ENCODE assay signal across 1 cellular context in the genomic region with DNA sequence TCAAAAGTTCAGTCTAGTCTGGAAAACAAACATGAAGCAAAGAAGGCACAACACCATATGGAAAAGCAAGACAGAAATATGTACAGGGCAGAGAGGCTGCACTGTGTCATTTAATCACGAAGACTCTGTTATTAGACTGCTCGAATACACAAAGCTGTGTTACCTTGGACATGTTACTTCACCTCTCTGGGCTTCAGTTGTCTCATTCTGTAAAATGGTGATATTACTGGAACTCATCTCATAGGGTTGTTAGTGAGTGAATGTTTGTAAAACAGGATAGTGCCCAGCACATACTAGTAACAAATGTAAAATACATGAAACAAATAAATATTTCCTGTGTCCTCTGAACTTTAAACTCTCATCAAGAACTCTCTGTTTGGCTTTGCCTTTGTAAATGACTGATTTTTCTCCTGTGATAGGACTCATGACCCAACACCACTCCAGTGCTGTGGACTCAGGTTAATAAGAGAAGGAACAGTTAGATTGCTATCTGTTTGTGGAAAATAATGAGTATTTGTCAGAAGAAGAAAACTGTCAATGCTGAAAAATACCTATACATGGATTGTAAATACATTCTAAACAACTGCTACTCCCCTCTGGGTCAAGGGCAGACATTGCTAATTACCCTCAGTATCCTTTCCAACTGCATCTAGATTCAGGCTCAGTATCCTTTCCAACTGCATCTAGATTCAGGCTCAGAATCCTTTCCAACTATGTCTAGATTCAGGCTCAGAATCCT.
TF ChIP-seq lines count a peak whose summit lies in the region.

No MANE protein-coding gene starts in this region.

TF ChIP-seq in HepG2, 621 proteins besides CTCF, POLR2A, EP300 and RAD21 (continued from another document and continues in another):
- TF ChIP-seq, protein P1, sequence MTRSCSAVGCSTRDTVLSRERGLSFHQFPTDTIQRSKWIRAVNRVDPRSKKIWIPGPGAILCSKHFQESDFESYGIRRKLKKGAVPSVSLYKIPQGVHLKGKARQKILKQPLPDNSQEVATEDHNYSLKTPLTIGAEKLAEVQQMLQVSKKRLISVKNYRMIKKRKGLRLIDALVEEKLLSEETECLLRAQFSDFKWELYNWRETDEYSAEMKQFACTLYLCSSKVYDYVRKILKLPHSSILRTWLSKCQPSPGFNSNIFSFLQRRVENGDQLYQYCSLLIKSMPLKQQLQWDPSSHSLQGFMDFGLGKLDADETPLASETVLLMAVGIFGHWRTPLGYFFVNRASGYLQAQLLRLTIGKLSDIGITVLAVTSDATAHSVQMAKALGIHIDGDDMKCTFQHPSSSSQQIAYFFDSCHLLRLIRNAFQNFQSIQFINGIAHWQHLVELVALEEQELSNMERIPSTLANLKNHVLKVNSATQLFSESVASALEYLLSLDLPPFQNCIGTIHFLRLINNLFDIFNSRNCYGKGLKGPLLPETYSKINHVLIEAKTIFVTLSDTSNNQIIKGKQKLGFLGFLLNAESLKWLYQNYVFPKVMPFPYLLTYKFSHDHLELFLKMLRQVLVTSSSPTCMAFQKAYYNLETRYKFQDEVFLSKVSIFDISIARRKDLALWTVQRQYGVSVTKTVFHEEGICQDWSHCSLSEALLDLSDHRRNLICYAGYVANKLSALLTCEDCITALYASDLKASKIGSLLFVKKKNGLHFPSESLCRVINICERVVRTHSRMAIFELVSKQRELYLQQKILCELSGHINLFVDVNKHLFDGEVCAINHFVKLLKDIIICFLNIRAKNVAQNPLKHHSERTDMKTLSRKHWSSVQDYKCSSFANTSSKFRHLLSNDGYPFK (CRISPR knock-in tag; IDR thresholded peaks at IDR 0.05; ENCODE audit: borderline replicate concordance): no peak
- TF ChIP-seq HNF4A (CRISPR knock-in tag; IDR thresholded peaks at IDR 0.05): peak; percentile 62
- TF ChIP-seq SMC3 (IDR thresholded peaks at IDR 0.05; ENCODE audit: low read length): no peak
- TF ChIP-seq, protein P2, sequence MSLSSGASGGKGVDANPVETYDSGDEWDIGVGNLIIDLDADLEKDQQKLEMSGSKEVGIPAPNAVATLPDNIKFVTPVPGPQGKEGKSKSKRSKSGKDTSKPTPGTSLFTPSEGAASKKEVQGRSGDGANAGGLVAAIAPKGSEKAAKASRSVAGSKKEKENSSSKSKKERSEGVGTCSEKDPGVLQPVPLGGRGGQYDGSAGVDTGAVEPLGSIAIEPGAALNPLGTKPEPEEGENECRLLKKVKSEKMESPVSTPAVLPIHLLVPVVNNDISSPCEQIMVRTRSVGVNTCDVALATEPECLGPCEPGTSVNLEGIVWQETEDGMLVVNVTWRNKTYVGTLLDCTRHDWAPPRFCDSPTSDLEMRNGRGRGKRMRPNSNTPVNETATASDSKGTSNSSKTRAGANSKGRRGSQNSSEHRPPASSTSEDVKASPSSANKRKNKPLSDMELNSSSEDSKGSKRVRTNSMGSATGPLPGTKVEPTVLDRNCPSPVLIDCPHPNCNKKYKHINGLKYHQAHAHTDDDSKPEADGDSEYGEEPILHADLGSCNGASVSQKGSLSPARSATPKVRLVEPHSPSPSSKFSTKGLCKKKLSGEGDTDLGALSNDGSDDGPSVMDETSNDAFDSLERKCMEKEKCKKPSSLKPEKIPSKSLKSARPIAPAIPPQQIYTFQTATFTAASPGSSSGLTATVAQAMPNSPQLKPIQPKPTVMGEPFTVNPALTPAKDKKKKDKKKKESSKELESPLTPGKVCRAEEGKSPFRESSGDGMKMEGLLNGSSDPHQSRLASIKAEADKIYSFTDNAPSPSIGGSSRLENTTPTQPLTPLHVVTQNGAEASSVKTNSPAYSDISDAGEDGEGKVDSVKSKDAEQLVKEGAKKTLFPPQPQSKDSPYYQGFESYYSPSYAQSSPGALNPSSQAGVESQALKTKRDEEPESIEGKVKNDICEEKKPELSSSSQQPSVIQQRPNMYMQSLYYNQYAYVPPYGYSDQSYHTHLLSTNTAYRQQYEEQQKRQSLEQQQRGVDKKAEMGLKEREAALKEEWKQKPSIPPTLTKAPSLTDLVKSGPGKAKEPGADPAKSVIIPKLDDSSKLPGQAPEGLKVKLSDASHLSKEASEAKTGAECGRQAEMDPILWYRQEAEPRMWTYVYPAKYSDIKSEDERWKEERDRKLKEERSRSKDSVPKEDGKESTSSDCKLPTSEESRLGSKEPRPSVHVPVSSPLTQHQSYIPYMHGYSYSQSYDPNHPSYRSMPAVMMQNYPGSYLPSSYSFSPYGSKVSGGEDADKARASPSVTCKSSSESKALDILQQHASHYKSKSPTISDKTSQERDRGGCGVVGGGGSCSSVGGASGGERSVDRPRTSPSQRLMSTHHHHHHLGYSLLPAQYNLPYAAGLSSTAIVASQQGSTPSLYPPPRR (CRISPR knock-in tag; IDR thresholded peaks at IDR 0.05; ENCODE audit: borderline replicate concordance): 0 out of 2 replicates have a peak, but pooled peaks have one; percentile 14
- no peak for TF ChIP-seq KLF15 (CRISPR knock-in tag; IDR thresholded peaks at IDR 0.05; ENCODE audit: borderline replicate concordance)
- peak; percentile 96 for TF ChIP-seq ZMYM3 (CRISPR knock-in tag; IDR thresholded peaks at IDR 0.05)
- peak; percentile 79 for TF ChIP-seq KDM1A (CRISPR knock-in tag; IDR thresholded peaks at IDR 0.05)
- TF ChIP-seq FOXA3 (CRISPR knock-in tag; IDR thresholded peaks at IDR 0.05): peak; percentile 18; the same call in 1 of the 2 replicates
- TF ChIP-seq MBNL3 (CRISPR knock-in tag; conservative IDR thresholded peaks at IDR 0.05): no peak
- peak; percentile 33; the same call in 1 of the 2 replicates for TF ChIP-seq RXRB (CRISPR knock-in tag; IDR thresholded peaks at IDR 0.05; ENCODE audit: borderline replicate concordance)
- TF ChIP-seq SOX13 (IDR thresholded peaks at IDR 0.05): no peak
- TF ChIP-seq SOX13 (CRISPR knock-in tag; conservative IDR thresholded peaks at IDR 0.05 in 1 of 2, IDR thresholded peaks at IDR 0.05 in 1 of 2): peak in 1 of 2 experiments; percentile 37; a peak in 1 of 4 replicates
- TF ChIP-seq, protein P3, sequence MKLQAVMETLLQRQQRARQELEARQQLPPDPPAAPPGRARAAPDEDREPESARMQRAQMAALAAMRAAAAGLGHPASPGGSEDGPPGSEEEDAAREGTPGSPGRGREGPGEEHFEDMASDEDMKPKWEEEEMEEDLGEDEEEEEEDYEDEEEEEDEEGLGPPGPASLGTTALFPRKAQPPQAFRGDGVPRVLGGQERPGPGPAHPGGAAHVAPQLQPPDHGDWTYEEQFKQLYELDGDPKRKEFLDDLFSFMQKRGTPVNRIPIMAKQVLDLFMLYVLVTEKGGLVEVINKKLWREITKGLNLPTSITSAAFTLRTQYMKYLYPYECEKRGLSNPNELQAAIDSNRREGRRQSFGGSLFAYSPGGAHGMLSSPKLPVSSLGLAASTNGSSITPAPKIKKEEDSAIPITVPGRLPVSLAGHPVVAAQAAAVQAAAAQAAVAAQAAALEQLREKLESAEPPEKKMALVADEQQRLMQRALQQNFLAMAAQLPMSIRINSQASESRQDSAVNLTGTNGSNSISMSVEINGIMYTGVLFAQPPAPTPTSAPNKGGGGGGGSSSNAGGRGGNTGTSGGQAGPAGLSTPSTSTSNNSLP (IDR thresholded peaks at IDR 0.05; ENCODE audit: low read depth, low read length): peak; percentile 9; the same call in 1 of the 2 replicates
- TF ChIP-seq, protein P4, sequence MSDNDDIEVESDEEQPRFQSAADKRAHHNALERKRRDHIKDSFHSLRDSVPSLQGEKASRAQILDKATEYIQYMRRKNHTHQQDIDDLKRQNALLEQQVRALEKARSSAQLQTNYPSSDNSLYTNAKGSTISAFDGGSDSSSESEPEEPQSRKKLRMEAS (IDR thresholded peaks at IDR 0.05): peak; percentile 36; the same call in 1 of the 2 replicates
- TF ChIP-seq ZNF773 (CRISPR knock-in tag; IDR thresholded peaks at IDR 0.05; ENCODE audit: borderline replicate concordance): no peak
- TF ChIP-seq HNRNPH1 (optimal IDR thresholded peaks at IDR 0.05; ENCODE audit: low read depth, low read length): no peak
- TF ChIP-seq ZNF816 (CRISPR knock-in tag; IDR thresholded peaks at IDR 0.05; ENCODE audit: borderline replicate concordance): 0 out of 2 replicates have a peak, but pooled peaks have one; percentile 37
- no peak for TF ChIP-seq TP53 (CRISPR knock-in tag; conservative IDR thresholded peaks at IDR 0.05)
- TF ChIP-seq MAFK (conservative IDR thresholded peaks at IDR 0.05 in 1 of 2, IDR thresholded peaks at IDR 0.05 in 1 of 2; ENCODE audit: low read length in 2 of 2): no peak
- no peak for TF ChIP-seq ZFP82 (CRISPR knock-in tag; IDR thresholded peaks at IDR 0.05; ENCODE audit: borderline replicate concordance)
- TF ChIP-seq, protein P5, sequence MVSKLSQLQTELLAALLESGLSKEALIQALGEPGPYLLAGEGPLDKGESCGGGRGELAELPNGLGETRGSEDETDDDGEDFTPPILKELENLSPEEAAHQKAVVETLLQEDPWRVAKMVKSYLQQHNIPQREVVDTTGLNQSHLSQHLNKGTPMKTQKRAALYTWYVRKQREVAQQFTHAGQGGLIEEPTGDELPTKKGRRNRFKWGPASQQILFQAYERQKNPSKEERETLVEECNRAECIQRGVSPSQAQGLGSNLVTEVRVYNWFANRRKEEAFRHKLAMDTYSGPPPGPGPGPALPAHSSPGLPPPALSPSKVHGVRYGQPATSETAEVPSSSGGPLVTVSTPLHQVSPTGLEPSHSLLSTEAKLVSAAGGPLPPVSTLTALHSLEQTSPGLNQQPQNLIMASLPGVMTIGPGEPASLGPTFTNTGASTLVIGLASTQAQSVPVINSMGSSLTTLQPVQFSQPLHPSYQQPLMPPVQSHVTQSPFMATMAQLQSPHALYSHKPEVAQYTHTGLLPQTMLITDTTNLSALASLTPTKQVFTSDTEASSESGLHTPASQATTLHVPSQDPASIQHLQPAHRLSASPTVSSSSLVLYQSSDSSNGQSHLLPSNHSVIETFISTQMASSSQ (IDR thresholded peaks at IDR 0.05; ENCODE audit: low read depth): no peak; the same call in 1 of the 2 replicates
- TF ChIP-seq, protein P5 (CRISPR knock-in tag; IDR thresholded peaks at IDR 0.05; ENCODE audit: borderline replicate concordance): no peak
- TF ChIP-seq KDM6A (CRISPR knock-in tag; IDR thresholded peaks at IDR 0.05; ENCODE audit: low read depth): peak; percentile 38; the same call in 1 of the 2 replicates
- peak; percentile 53 for TF ChIP-seq MIXL1 (CRISPR knock-in tag; IDR thresholded peaks at IDR 0.05)
- TF ChIP-seq, protein P6, sequence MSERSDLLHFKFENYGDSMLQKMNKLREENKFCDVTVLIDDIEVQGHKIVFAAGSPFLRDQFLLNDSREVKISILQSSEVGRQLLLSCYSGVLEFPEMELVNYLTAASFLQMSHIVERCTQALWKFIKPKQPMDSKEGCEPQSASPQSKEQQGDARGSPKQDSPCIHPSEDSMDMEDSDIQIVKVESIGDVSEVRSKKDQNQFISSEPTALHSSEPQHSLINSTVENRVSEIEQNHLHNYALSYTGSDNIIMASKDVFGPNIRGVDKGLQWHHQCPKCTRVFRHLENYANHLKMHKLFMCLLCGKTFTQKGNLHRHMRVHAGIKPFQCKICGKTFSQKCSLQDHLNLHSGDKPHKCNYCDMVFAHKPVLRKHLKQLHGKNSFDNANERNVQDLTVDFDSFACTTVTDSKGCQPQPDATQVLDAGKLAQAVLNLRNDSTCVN (CRISPR knock-in tag; IDR thresholded peaks at IDR 0.05; ENCODE audit: borderline replicate concordance): peak; percentile 77; the same call in 1 of the 2 replicates
- TF ChIP-seq RARA (CRISPR knock-in tag; IDR thresholded peaks at IDR 0.05): peak; percentile 54; the same call in 1 of the 2 replicates
- no peak for TF ChIP-seq MIER3 (CRISPR knock-in tag; IDR thresholded peaks at IDR 0.05; ENCODE audit: borderline replicate concordance)
- TF ChIP-seq NR2F2 (IDR thresholded peaks at IDR 0.05; ENCODE audit: borderline replicate concordance, low read depth): 0 out of 2 replicates have a peak, but pooled peaks have one; percentile 21
- peak; percentile 33; the same call in 1 of the 2 replicates for TF ChIP-seq HDAC2 (CRISPR knock-in tag; IDR thresholded peaks at IDR 0.05)
- TF ChIP-seq, protein P7, sequence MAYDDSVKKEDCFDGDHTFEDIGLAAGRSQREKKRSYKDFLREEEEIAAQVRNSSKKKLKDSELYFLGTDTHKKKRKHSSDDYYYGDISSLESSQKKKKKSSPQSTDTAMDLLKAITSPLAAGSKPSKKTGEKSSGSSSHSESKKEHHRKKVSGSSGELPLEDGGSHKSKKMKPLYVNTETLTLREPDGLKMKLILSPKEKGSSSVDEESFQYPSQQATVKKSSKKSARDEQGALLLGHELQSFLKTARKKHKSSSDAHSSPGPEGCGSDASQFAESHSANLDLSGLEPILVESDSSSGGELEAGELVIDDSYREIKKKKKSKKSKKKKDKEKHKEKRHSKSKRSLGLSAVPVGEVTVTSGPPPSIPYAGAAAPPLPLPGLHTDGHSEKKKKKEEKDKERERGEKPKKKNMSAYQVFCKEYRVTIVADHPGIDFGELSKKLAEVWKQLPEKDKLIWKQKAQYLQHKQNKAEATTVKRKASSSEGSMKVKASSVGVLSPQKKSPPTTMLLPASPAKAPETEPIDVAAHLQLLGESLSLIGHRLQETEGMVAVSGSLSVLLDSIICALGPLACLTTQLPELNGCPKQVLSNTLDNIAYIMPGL (CRISPR knock-in tag; IDR thresholded peaks at IDR 0.05; ENCODE audit: borderline replicate concordance in 1 of 2, low read depth in 1 of 2): no peak
- TF ChIP-seq ZSCAN21 (CRISPR knock-in tag; IDR thresholded peaks at IDR 0.05; ENCODE audit: borderline replicate concordance): 0 out of 2 replicates have a peak, but pooled peaks have one; percentile 27
- no peak for TF ChIP-seq ZNF33B (CRISPR knock-in tag; IDR thresholded peaks at IDR 0.05)
- 0 out of 2 replicates have a peak, but pooled peaks have one; percentile 73 for TF ChIP-seq SMYD3 (CRISPR knock-in tag; IDR thresholded peaks at IDR 0.05)
- no peak for TF ChIP-seq FOXP1 (IDR thresholded peaks at IDR 0.05)
- peak; percentile 79 for TF ChIP-seq FOXP1 (CRISPR knock-in tag; IDR thresholded peaks at IDR 0.05)
- TF ChIP-seq ZMYM2 (CRISPR knock-in tag; IDR thresholded peaks at IDR 0.05): 0 out of 2 replicates have a peak, but pooled peaks have one; percentile 33
- TF ChIP-seq CREB1 (IDR thresholded peaks at IDR 0.05): no peak
- peak; percentile 49 for TF ChIP-seq CREB1 (CRISPR knock-in tag; IDR thresholded peaks at IDR 0.05)
- TF ChIP-seq ZNF768 (CRISPR knock-in tag; IDR thresholded peaks at IDR 0.05): peak; percentile 89; the same call in 1 of the 2 replicates
- TF ChIP-seq SOX6 (IDR thresholded peaks at IDR 0.05): no peak
- TF ChIP-seq SOX6 (CRISPR knock-in tag; IDR thresholded peaks at IDR 0.05): peak; percentile 51; the same call in 1 of the 2 replicates
- no peak for TF ChIP-seq PLRG1 (conservative IDR thresholded peaks at IDR 0.05)
- peak; percentile 73; the same call in 1 of the 2 replicates for TF ChIP-seq SOX5 (CRISPR knock-in tag; IDR thresholded peaks at IDR 0.05; ENCODE audit: borderline replicate concordance)
- TF ChIP-seq ZSCAN9 (CRISPR knock-in tag; IDR thresholded peaks at IDR 0.05; ENCODE audit: borderline replicate concordance): peak; percentile 94
- TF ChIP-seq SAFB2 (CRISPR knock-in tag; IDR thresholded peaks at IDR 0.05; ENCODE audit: borderline replicate concordance, low read depth): no peak
